Comparison of ENCODE assay signal across 26 cellular contexts in the genomic region with DNA sequence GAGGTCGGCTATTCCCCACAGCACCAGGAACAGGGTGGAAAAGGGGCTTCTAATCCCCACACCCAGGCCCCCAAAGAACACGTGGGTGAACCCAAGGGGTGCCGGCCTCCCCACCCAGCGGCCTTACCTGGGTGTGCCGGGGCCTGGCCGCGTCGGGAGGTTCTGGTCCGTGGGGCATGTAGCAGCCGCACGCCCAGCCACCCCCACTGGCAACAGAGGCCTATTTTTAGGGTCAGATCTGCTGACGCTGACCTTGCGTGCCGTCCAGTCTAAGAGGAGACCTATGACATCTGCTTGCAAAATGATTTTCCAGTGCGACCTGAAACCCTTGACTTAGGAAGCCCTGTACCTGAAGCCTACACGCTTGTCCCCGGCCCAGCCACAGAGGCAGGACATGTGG. TPM values are rescaled to one million over a fixed set of nuclear protein-coding genes. Genes with fewer than 3 reads are reported as not detected.
DNase-seq lines count a peak whose midpoint lies in the region; ATAC-seq and TF ChIP-seq lines count a peak whose summit lies in the region.
"Had no signal": no experiment of that assay in that cellular context is flagged by ENCODE, and none has a peak within 500 bp of the region (broad histone marks: within the 10 kb centered on the region; RNA-seq: fewer than 3 reads in every experiment).

No MANE protein-coding gene starts in this region.

- H3K36me3 ChIP-seq in GM23338 (ENCODE audit: insufficient read depth) (no peaks in the 10 kb centered on the region), MM.1S (replicated peaks; ENCODE audit: insufficient read depth, low read length) (no peaks in the 10 kb centered on the region), neuronal stem cell (replicated peaks in 1 of 2; ENCODE audit: control insufficient read depth in 2 of 2, insufficient read depth in 2 of 2, low read length in 2 of 2) (no peaks in the 10 kb centered on the region), gastrocnemius medialis (no peaks in the 10 kb centered on the region)
- H3K36me3 ChIP-seq: BE2C, BLaER1 had no signal

- H3K4me3 ChIP-seq in GM23338 (no peak overlapping the region), MM.1S (ENCODE audit: low read length) (no peak overlapping the region; the same call in 1 of the 2 replicates), neuronal stem cell (ENCODE audit: low read length in 2 of 2) (no peak overlapping the region), gastrocnemius medialis (peak overlapping the region; percentile 44 to 66 (median 48))
- H3K4me3 ChIP-seq: BLaER1, GM12878 had no signal

- no peaks in the 10 kb centered on the region for H4K20me1 ChIP-seq in GM23338 (replicated peaks; ENCODE audit: insufficient read depth)
- no peaks in the 10 kb centered on the region for H4K20me1 ChIP-seq in MM.1S (ENCODE audit: insufficient read depth, low read length)
- H4K20me1 ChIP-seq: BLaER1 had no signal

- H2BK12ac ChIP-seq in neuronal stem cell (ENCODE audit: low read length) = no peak overlapping the region

- peaks cover 9% of the 10 kb centered on the region for H3K4me1 Mint-ChIP-seq in GM23338
- H3K4me1 Mint-ChIP-seq: CD14-positive monocyte had no signal

- TF ChIP-seq CTCF in GM23338 (conservative IDR thresholded peaks at IDR 0.05; ENCODE audit: low read depth in 2 of 2) (no peak), MM.1S (IDR thresholded peaks at IDR 0.05; ENCODE audit: low read length) (no peak), gastrocnemius medialis (IDR thresholded peaks at IDR 0.05 in 4 of 5, conservative IDR thresholded peaks at IDR 0.05 in 1 of 5) (no peak)

- H3K14ac ChIP-seq in neuronal stem cell (ENCODE audit: low read length) = no peak overlapping the region

- H3K27ac Mint-ChIP-seq in GM23338 = no peak overlapping the region
- H3K27ac Mint-ChIP-seq: CD14-positive monocyte; CD4-positive, alpha-beta memory T cell had no signal

- TF ChIP-seq POLR2A in gastrocnemius medialis (IDR thresholded peaks at IDR 0.05) = peak; percentile 64 to 85

- in situ Hi-C loops in gastrocnemius medialis (cut with MboI; ENCODE audit: low sequenced_read_pairs in 4 of 4) (no loop called here), KBM-7 (cut with MboI; ENCODE audit: low pct_unique_long_range_greater_than_20kb, low sequenced_read_pairs) (no loop called here)

- H3K18ac ChIP-seq in neuronal stem cell (ENCODE audit: low read length) = peak overlapping the region; percentile 36

- H2AFZ ChIP-seq in GM23338 (peak overlapping the region; percentile 43; the same call in 1 of the 2 replicates), MM.1S (ENCODE audit: low read length) (0 out of 2 replicates have a peak overlapping the region, but pooled peaks have one; percentile 22), neuronal stem cell (ENCODE audit: low read length) (no peak overlapping the region)

- H3K27ac ChIP-seq in GM23338 (ENCODE audit: low read depth) (no peak overlapping the region), MM.1S (ENCODE audit: low read length) (peak overlapping the region; percentile 33; the same call in 1 of the 2 replicates), neuronal stem cell (replicated peaks; ENCODE audit: low read length) (no peak overlapping the region), gastrocnemius medialis (peak overlapping the region; percentile 79 to 96 (median 91))
- H3K27ac ChIP-seq: BLaER1 had no signal

- peaks cover 14% of the 10 kb centered on the region for H3K4me1 ChIP-seq in GM23338 (ENCODE audit: insufficient read depth)
- H3K4me1 ChIP-seq in MM.1S (ENCODE audit: low read length) = no peaks in the 10 kb centered on the region; the same call in 1 of the 2 replicates
- H3K4me1 ChIP-seq in neuronal stem cell (ENCODE audit: control insufficient read depth in 2 of 2, insufficient read depth in 1 of 2, low read depth in 1 of 2, low read length in 2 of 2) = peaks cover 5 to 9% of the 10 kb centered on the region in 2 donors
- H3K4me1 ChIP-seq in gastrocnemius medialis = peaks cover 30 to 35% of the 10 kb centered on the region in 2 donors

- intact Hi-C loops in gastrocnemius medialis (cut with DNase I; ENCODE audit: low total_unique reads) (loop anchor here (2.0 kb wide), 2 partner anchors 27 to 31 kb away; no protein-coding TSS in a partner anchor), head of caudate nucleus (cut with DNase I) (no loop called here), sciatic nerve (cut with DNase I) (no loop called here)

- H4K8ac ChIP-seq in neuronal stem cell (ENCODE audit: low read depth, low read length) = no peak overlapping the region

- no peaks in the 10 kb centered on the region for H3K27me3 ChIP-seq in GM23338 (ENCODE audit: insufficient read depth)
- no peaks in the 10 kb centered on the region for H3K27me3 ChIP-seq in MM.1S (replicated peaks; ENCODE audit: insufficient read depth, low read length)
- no peaks in the 10 kb centered on the region for H3K27me3 ChIP-seq in neuronal stem cell (ENCODE audit: control insufficient read depth in 3 of 3, insufficient read depth in 3 of 3, low read depth in 1 of 3, low read length in 3 of 3)
- no peaks in the 10 kb centered on the region for H3K27me3 ChIP-seq in gastrocnemius medialis
- H3K27me3 ChIP-seq: BE2C, BLaER1 had no signal

- H3K9me3 Mint-ChIP-seq in GM23338 = no peaks in the 10 kb centered on the region
- H3K9me3 Mint-ChIP-seq: CD4-positive, alpha-beta memory T cell; CD8-positive, alpha-beta memory T cell had no signal

- no peaks in the 10 kb centered on the region for H3K79me1 ChIP-seq in neuronal stem cell (ENCODE audit: low read depth, low read length)

- no peak overlapping the region for H3K4ac ChIP-seq in neuronal stem cell (ENCODE audit: low read length)

- no peaks in the 10 kb centered on the region for H3K36me3 Mint-ChIP-seq in GM23338 (ENCODE audit: low read depth)
- H3K36me3 Mint-ChIP-seq: CD14-positive monocyte; CD4-positive, alpha-beta memory T cell; CD4-positive, CD25-positive, alpha-beta regulatory T cell; CD8-positive, alpha-beta memory T cell had no signal

- no peak overlapping the region for H2BK15ac ChIP-seq in neuronal stem cell (ENCODE audit: low read length)

- no peak overlapping the region for H2BK5ac ChIP-seq in neuronal stem cell (ENCODE audit: low read length)

- H3K27me3 Mint-ChIP-seq in GM23338 (ENCODE audit: insufficient read depth, low read depth, poor library complexity) = peaks cover 2% of the 10 kb centered on the region
- H3K27me3 Mint-ChIP-seq: CD4-positive, alpha-beta memory T cell; CD4-positive, CD25-positive, alpha-beta regulatory T cell had no signal

- no peaks in the 10 kb centered on the region for H3K9me2 ChIP-seq in GM23338 (ENCODE audit: insufficient read depth)
- no peaks in the 10 kb centered on the region for H3K9me2 ChIP-seq in MM.1S (replicated peaks; ENCODE audit: insufficient read depth, low read length)

- no peak overlapping the region for H3K23ac ChIP-seq in neuronal stem cell (ENCODE audit: low read depth, low read length, poor library complexity)

- no peak overlapping the region for H3K4me3 Mint-ChIP-seq in GM23338
- H3K4me3 Mint-ChIP-seq: CD14-positive monocyte; CD4-positive, alpha-beta memory T cell; CD4-positive, CD25-positive, alpha-beta regulatory T cell; CD8-positive, alpha-beta memory T cell had no signal

- no peak overlapping the region for H2AK5ac ChIP-seq in neuronal stem cell (ENCODE audit: low read depth, low read length)

- H3K4me2 ChIP-seq in GM23338 (no peak overlapping the region), MM.1S (ENCODE audit: low read depth, low read length) (no peak overlapping the region), neuronal stem cell (ENCODE audit: insufficient read depth, low read length, poor library complexity, severe bottlenecking) (no peak overlapping the region)
- H3K4me2 ChIP-seq: BLaER1 had no signal

- no peak overlapping the region for H2BK120ac ChIP-seq in neuronal stem cell (ENCODE audit: low read depth, low read length)

- WGBS in neuronal stem cell (ENCODE audit: extremely low coverage in 2 of 2, insufficient read length in 2 of 2, insufficient replicate concordance in 1 of 2), 2 donors = no CpG with 5 or more reads among the region's 17 CpGs

- H3K9me3 ChIP-seq in MM.1S (replicated peaks; ENCODE audit: insufficient read depth, low read length) = no peaks in the 10 kb centered on the region
- no peaks in the 10 kb centered on the region for H3K9me3 ChIP-seq in neuronal stem cell (replicated peaks in 1 of 2; ENCODE audit: control insufficient read depth in 2 of 2, insufficient read depth in 1 of 2, low read depth in 1 of 2, low read length in 2 of 2)
- no peaks in the 10 kb centered on the region for H3K9me3 ChIP-seq in gastrocnemius medialis
- H3K9me3 ChIP-seq: BE2C, BLaER1 had no signal

- H3F3A ChIP-seq in GM23338 (replicated peaks; ENCODE audit: low read depth) = no peaks in the 10 kb centered on the region
- H3F3A ChIP-seq in MM.1S (ENCODE audit: insufficient read depth, low read length) = no peaks in the 10 kb centered on the region

- H3K79me2 ChIP-seq in GM23338 (replicated peaks; ENCODE audit: insufficient read depth) = no peaks in the 10 kb centered on the region
- H3K79me2 ChIP-seq in MM.1S (ENCODE audit: low read length) = no peaks in the 10 kb centered on the region

- H3K9ac ChIP-seq in MM.1S (ENCODE audit: low read length) = no peak overlapping the region
- no peak overlapping the region for H3K9ac ChIP-seq in neuronal stem cell (ENCODE audit: low read depth, low read length, poor library complexity)
- H3K9ac ChIP-seq: BLaER1 had no signal

- H4K91ac ChIP-seq in neuronal stem cell (ENCODE audit: low read depth, low read length, poor library complexity) = no peak overlapping the region

- ATAC-seq in GM23338 (no peak), gastrocnemius medialis (peak; percentile 88 to 93), sciatic nerve (no peak)
- ATAC-seq: GM12878 had no signal

- DNase-seq in GM23338 (ENCODE audit: low spot score) = no peak
- no peak for DNase-seq in MM.1S
- no peak for DNase-seq in neuronal stem cell (ENCODE audit: low spot score)
- peak; percentile 69 to 92 for DNase-seq in gastrocnemius medialis
- DNase-seq in head of caudate nucleus = no peak
- DNase-seq in iPS-NIHi7 (ENCODE audit: extremely low spot score) = no peak
- no peak for DNase-seq in sciatic nerve (ENCODE audit: low spot score)
- no peak for DNase-seq in KBM-7
- DNase-seq: 8988T; ACHN; BE2C; C1 segment of cervical spinal cord; CD4-positive, alpha-beta memory T cell; CD4-positive, CD25-positive, alpha-beta regulatory T cell; CD8-positive, alpha-beta memory T cell; COR-L47; DMS 273 treated with DMSO at 0.1 percent for 48 hours; DMS153; DMS53; DMS79; DND-41; EL; GDM1 had no signal

RNA-seq across cellular contexts. Expression of gene SAMD8, which starts 38.0 kb away (rescaled TPM):
- total RNA-seq in GM23338 (2014; rRNA removed; shearing (Covaris generic)) = 26.4 and 28.4 TPM in 2 replicates
- 6.4 and 7.8 TPM in 2 replicates for polyA plus RNA-seq in GM23338 (2016; fragmentation: Nextera tagmentation; extraction: Ambion mirVana)
- 11.4 TPM for polyA plus RNA-seq in neuronal stem cell (2013, experiment 1 of 2)
- 12.2 TPM for polyA plus RNA-seq in neuronal stem cell (2013, experiment 2 of 2)
- total RNA-seq in gastrocnemius medialis (100 to 1,000 TPM in 1 of 4 donors, 10 to 100 TPM in 3; 46.2 to 125 (median 68.9) TPM), sciatic nerve (51.4 TPM)

Comparison
In these comparisons a context has a peak if more than half of its experiments do, and no peak if none do; other contexts are left out.
1. ATAC-seq: peak in gastrocnemius medialis (2 of 2); none in GM23338 (single experiment) and sciatic nerve (single experiment).
2. DNase-seq: peak in gastrocnemius medialis (2 of 2); none in GM23338 (single experiment), MM.1S (single experiment), neuronal stem cell (single experiment), head of caudate nucleus (0 of 42), iPS-NIHi7 (single experiment), sciatic nerve (single experiment) and KBM-7 (single experiment).
3. H3K27ac ChIP-seq: peak in MM.1S (single experiment) and gastrocnemius medialis (4 of 4); none in GM23338 (single experiment) and neuronal stem cell (single experiment).
4. H3K4me3 ChIP-seq: peak in gastrocnemius medialis (4 of 4); none in GM23338 (single experiment), MM.1S (single experiment) and neuronal stem cell (0 of 2).